Comparison of ENCODE assay signal across 10 cellular contexts in the genomic region with DNA sequence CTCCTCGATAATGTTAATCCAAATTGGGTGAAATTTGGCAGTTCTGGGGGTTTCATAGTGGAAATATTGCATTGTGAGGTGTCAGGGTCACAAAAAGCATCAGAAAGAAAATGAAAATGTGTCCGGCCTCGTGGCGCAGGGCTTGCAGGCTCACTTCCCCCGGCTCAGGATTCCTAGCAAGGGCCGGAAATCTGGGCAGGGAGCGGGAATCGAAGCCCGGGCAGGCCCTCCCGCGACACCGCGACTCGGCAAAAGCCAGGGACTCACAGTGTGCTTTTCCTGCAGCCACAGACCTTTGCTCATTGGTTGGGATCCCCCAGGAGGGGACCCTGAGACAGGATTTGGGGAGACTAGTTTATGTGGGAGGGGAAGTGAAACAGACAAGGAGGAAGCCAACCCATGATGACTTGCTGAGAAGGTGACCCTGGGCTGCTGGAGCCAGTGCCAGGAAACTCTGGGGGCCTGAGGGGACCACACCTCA. TPM values are rescaled to one million over a fixed set of nuclear protein-coding genes. Genes with fewer than 3 reads are reported as not detected.
DNase-seq lines count a peak whose midpoint lies in the region; ATAC-seq and TF ChIP-seq lines count a peak whose summit lies in the region.
"Had no signal": no experiment of that assay in that cellular context is flagged by ENCODE, and none has a peak within 500 bp of the region (broad histone marks: within the 10 kb centered on the region; RNA-seq: fewer than 3 reads in every experiment).

No MANE protein-coding gene starts in this region.

- H3K4me1 Mint-ChIP-seq in activated T-helper 1 cell treated with anti-CD3 and anti-CD28 coated beads, Interleukin-12 subunit alpha, Interleukin-12 subunit beta, Interleukin-2, Interleukin-4 antibody, amounts not matched to agents 30 ng/mL and 10 ng/mL and 1 ng/mL, durations not matched to agents 14 hours and 24 hours and 36 hours (ENCODE audit: low read depth): peaks cover 28% of the 10 kb centered on the region
- peaks cover 25% of the 10 kb centered on the region for H3K4me1 Mint-ChIP-seq in type B pancreatic cell (ENCODE audit: unreplicated experiment)

- TF ChIP-seq CTCF in type B pancreatic cell (conservative IDR thresholded peaks at IDR 0.05): no peak

- H3K36me3 Mint-ChIP-seq in activated T-helper 1 cell treated with anti-CD3 and anti-CD28 coated beads, Interleukin-12 subunit alpha, Interleukin-12 subunit beta, Interleukin-2, Interleukin-4 antibody, amounts not matched to agents 30 ng/mL and 10 ng/mL and 1 ng/mL, durations not matched to agents 14 hours and 24 hours and 36 hours (ENCODE audit: low read depth): no peaks in the 10 kb centered on the region
- no peaks in the 10 kb centered on the region for H3K36me3 Mint-ChIP-seq in type B pancreatic cell

- H3K27ac Mint-ChIP-seq in activated T-helper 1 cell treated with anti-CD3 and anti-CD28 coated beads, Interleukin-12 subunit alpha, Interleukin-12 subunit beta, Interleukin-2, Interleukin-4 antibody, amounts not matched to agents 30 ng/mL and 10 ng/mL and 1 ng/mL, durations not matched to agents 14 hours and 24 hours and 36 hours: peak overlapping the region; percentile 87
- H3K27ac Mint-ChIP-seq in type B pancreatic cell: no peak overlapping the region

- ATAC-seq in left ventricle myocardium superior (peak; percentile 26), HG02759 (IDR thresholded peaks at IDR 0.05; ENCODE audit: unreplicated experiment) (no peak), HG03457 (IDR thresholded peaks at IDR 0.05; ENCODE audit: unreplicated experiment) (no peak)

- DNase-seq in GDM1 (lab: John Stamatoyannopoulos, UW) (peak; percentile 21), left ventricle myocardium superior (peak; percentile 67), posterior vena cava (ENCODE audit: low spot score) (peak; percentile 92), type B pancreatic cell (ENCODE audit: extremely low spot score, unreplicated experiment) (no peak), AG08395 (ENCODE audit: low spot score) (no peak)
- no peak for DNase-seq in activated T-helper 1 cell treated with anti-CD3 and anti-CD28 coated beads, Interleukin-12 subunit alpha, Interleukin-12 subunit beta, Interleukin-2, Interleukin-4 antibody, amounts not matched to agents 30 ng/mL and 10 ng/mL and 1 ng/mL, durations not matched to agents 14 hours and 24 hours and 36 hours (ENCODE audit: low spot score)
- DNase-seq: activated T-cell treated with anti-CD3 and anti-CD28 coated beads, Interleukin-2, amount 50 U/mL, for 1 hour; T1000 had no signal

- no peaks in the 10 kb centered on the region for H3K9me3 Mint-ChIP-seq in activated T-helper 1 cell treated with anti-CD3 and anti-CD28 coated beads, Interleukin-12 subunit alpha, Interleukin-12 subunit beta, Interleukin-2, Interleukin-4 antibody, amounts not matched to agents 30 ng/mL and 10 ng/mL and 1 ng/mL, durations not matched to agents 14 hours and 24 hours and 36 hours
- no peaks in the 10 kb centered on the region for H3K9me3 Mint-ChIP-seq in type B pancreatic cell

- peak overlapping the region; percentile 69 for H3K4me3 Mint-ChIP-seq in activated T-helper 1 cell treated with anti-CD3 and anti-CD28 coated beads, Interleukin-12 subunit alpha, Interleukin-12 subunit beta, Interleukin-2, Interleukin-4 antibody, amounts not matched to agents 30 ng/mL and 10 ng/mL and 1 ng/mL, durations not matched to agents 14 hours and 24 hours and 36 hours
- H3K4me3 Mint-ChIP-seq in type B pancreatic cell: no peak overlapping the region

- H3K27me3 Mint-ChIP-seq in activated T-helper 1 cell treated with anti-CD3 and anti-CD28 coated beads, Interleukin-12 subunit alpha, Interleukin-12 subunit beta, Interleukin-2, Interleukin-4 antibody, amounts not matched to agents 30 ng/mL and 10 ng/mL and 1 ng/mL, durations not matched to agents 14 hours and 24 hours and 36 hours (ENCODE audit: insufficient read depth): peaks cover 4% of the 10 kb centered on the region
- H3K27me3 Mint-ChIP-seq in type B pancreatic cell: peaks cover 27% of the 10 kb centered on the region

- intact Hi-C loops in activated T-helper 1 cell treated with anti-CD3 and anti-CD28 coated beads, Interleukin-12 subunit alpha, Interleukin-12 subunit beta, Interleukin-2, Interleukin-4 antibody, amounts not matched to agents 30 ng/mL and 10 ng/mL and 1 ng/mL, durations not matched to agents 14 hours and 24 hours and 36 hours (cut with micrococcal nuclease): loop anchor here (1.0 to 2.0 kb wide), 2 partner anchors 56 to 60 kb away; no protein-coding TSS in a partner anchor
- intact Hi-C loops in left ventricle myocardium superior (cut with micrococcal nuclease): no loop called here
- intact Hi-C loops in posterior vena cava (cut with DNase I): loop anchor here (5.0 to 10.0 kb wide), 2 partner anchors 58 to 65 kb away; no protein-coding TSS in a partner anchor

RNA-seq across cellular contexts. Expression of gene CD93, which starts 0.8 kb away (rescaled TPM):
- 1.2 and 1.3 TPM in 2 replicates for total RNA-seq in activated T-helper 1 cell treated with anti-CD3 and anti-CD28 coated beads, Interleukin-12 subunit alpha, Interleukin-12 subunit beta, Interleukin-2, Interleukin-4 antibody, amounts not matched to agents 30 ng/mL and 10 ng/mL and 1 ng/mL, durations not matched to agents 14 hours and 24 hours and 36 hours
- total RNA-seq in left ventricle myocardium superior (41.0 TPM), posterior vena cava (10 to 100 TPM; 79.4 to 88.2 TPM), type B pancreatic cell (ENCODE audit: low replicate concordance) (0.05 TPM in 1 of 2 replicates, not detected in the other)

RNA-seq across cellular contexts. Expression of gene THBD, which starts 37.5 kb away (rescaled TPM):
- not detected in 2 replicates for total RNA-seq in activated T-helper 1 cell treated with anti-CD3 and anti-CD28 coated beads, Interleukin-12 subunit alpha, Interleukin-12 subunit beta, Interleukin-2, Interleukin-4 antibody, amounts not matched to agents 30 ng/mL and 10 ng/mL and 1 ng/mL, durations not matched to agents 14 hours and 24 hours and 36 hours
- total RNA-seq in left ventricle myocardium superior: 13.1 TPM
- total RNA-seq in posterior vena cava: 10 to 100 TPM; 46.9 to 53.6 TPM
- 1.5 and 5.8 TPM in 2 replicates for total RNA-seq in type B pancreatic cell (ENCODE audit: low replicate concordance)

RNA-seq across cellular contexts. Expression of gene SSTR4, which starts 51.9 kb away (rescaled TPM):
- total RNA-seq in activated T-helper 1 cell treated with anti-CD3 and anti-CD28 coated beads, Interleukin-12 subunit alpha, Interleukin-12 subunit beta, Interleukin-2, Interleukin-4 antibody, amounts not matched to agents 30 ng/mL and 10 ng/mL and 1 ng/mL, durations not matched to agents 14 hours and 24 hours and 36 hours: not detected in 2 replicates
- total RNA-seq in left ventricle myocardium superior (not detected), posterior vena cava (not detected), type B pancreatic cell (ENCODE audit: low replicate concordance) (not detected in 2 replicates)

Comparison
In these comparisons a context has a peak if more than half of its experiments do, and no peak if none do; other contexts are left out.
1. DNase-seq: peak in GDM1 (single experiment), left ventricle myocardium superior (single experiment) and posterior vena cava (single experiment); none in activated T-helper 1 cell treated with anti-CD3 and anti-CD28 coated beads, Interleukin-12 subunit alpha, Interleukin-12 subunit beta, Interleukin-2, Interleukin-4 antibody, amounts not matched to agents 30 ng/mL and 10 ng/mL and 1 ng/mL, durations not matched to agents 14 hours and 24 hours and 36 hours (single experiment), type B pancreatic cell (single experiment) and AG08395 (single experiment).
2. RNA of gene CD93, which starts 0.8 kb away (total RNA-seq): 79.4 to 88.2 TPM in posterior vena cava and 41.0 TPM in left ventricle myocardium superior (single experiment); 1.2 to 1.3 TPM in activated T-helper 1 cell treated with anti-CD3 and anti-CD28 coated beads, Interleukin-12 subunit alpha, Interleukin-12 subunit beta, Interleukin-2, Interleukin-4 antibody, amounts not matched to agents 30 ng/mL and 10 ng/mL and 1 ng/mL, durations not matched to agents 14 hours and 24 hours and 36 hours and 0.05 TPM in type B pancreatic cell; every median in the first group is over 10 times any median in the second.